24 cellular contexts compared by ENCODE assay signal in genomic region chr3:111725706-111726105, GRCh38.
"Had no signal": no experiment of that assay in that cellular context is flagged by ENCODE, and none has a peak within 500 bp of the region (broad histone marks: within the 10 kb centered on the region; RNA-seq: fewer than 3 reads in every experiment).

No MANE protein-coding gene starts in this region.

- ATAC-seq: activated CD4-positive, alpha-beta T cell treated with anti-CD3 and anti-CD28 coated beads for 36 hours; activated CD8-positive, alpha-beta T cell treated with anti-CD3 and anti-CD28 coated beads for 36 hours; activated T-cell treated with anti-CD3 and anti-CD28 coated beads, Interleukin-2, amount 50 U/mL, for 4 hours; Panc1 had no signal

- H3K9ac ChIP-seq: SK-N-SH had no signal

- H3K9me3 ChIP-seq: breast epithelium, SJCRH30, SK-N-SH had no signal

- DNase-seq: activated CD4-positive, alpha-beta T cell treated with anti-CD3 and anti-CD28 coated beads for 36 hours; activated CD8-positive, alpha-beta memory T cell treated with anti-CD3 and anti-CD28 coated beads, Interleukin-2, amount 50 U/mL, for 48 hours; activated CD8-positive, alpha-beta T cell treated with anti-CD3 and anti-CD28 coated beads for 36 hours; activated gamma-delta T cell treated with Interleukin-2 at 50 U/mL for 16 hours; activated naive CD4-positive, alpha-beta T cell treated with anti-CD3 and anti-CD28 coated beads, Interleukin-2, amount 10 ng/mL, durations not matched to agents 7 days and 5 days; activated naive CD8-positive, alpha-beta T cell treated with anti-CD3 and anti-CD28 coated beads for 36 hours; activated T-cell treated with anti-CD3 and anti-CD28 coated beads, Interleukin-2, amount 50 U/mL, for 4 hours; caudate nucleus; NCI-H1048; NCI-H1417; NCI-H1694; NCI-H2029 treated with DMSO at 0.1 percent for 48 hours; NCI-H510A treated with DMSO at 0.1 percent for 48 hours; NCI-H69; NK-92 treated with Interleukin-12 subunit alpha and Interleukin-12 subunit beta, amount 100 ng/mL, for 24 hours; OCI-M1; Right ventricle myocardium superior; SJCRH30; SK-N-SH; T-helper 1 cell; WERI-Rb-1 had no signal

- H3K4me3 ChIP-seq: breast epithelium, SJCRH30 had no signal

- H3K4me2 ChIP-seq: SK-N-SH had no signal

- H3K27ac ChIP-seq: breast epithelium, RWPE1, SJCRH30, WERI-Rb-1 had no signal

- H3K27me3 ChIP-seq: breast epithelium, SJCRH30 had no signal

- H3K36me3 ChIP-seq: breast epithelium, SJCRH30, WERI-Rb-1 had no signal
